In the genomic region with DNA sequence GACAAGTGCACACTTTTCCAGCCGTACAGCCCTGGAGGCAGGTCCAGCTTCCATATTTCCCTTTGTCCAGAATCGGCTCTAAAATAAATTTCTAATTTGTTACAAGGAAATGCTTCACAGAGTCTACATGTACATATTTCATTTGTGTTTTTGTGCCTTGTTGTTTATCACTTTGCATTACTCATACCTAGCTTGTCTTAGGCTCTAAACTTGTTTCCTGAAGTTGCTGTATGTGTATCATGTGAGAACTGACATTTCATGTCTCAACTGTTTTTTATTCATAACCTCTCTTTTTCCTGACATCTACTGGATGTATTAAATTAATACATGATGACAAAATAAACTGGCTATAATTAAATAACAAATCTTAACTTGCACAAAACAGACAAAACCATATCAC, we compare ENCODE assay signal across 18 cellular contexts. TPM values are rescaled to one million over a fixed set of nuclear protein-coding genes. Genes with fewer than 3 reads are reported as not detected.
DNase-seq lines count a peak whose midpoint lies in the region; ATAC-seq and TF ChIP-seq lines count a peak whose summit lies in the region.
"Had no signal": no experiment of that assay in that cellular context is flagged by ENCODE, and none has a peak within 500 bp of the region (broad histone marks: within the 10 kb centered on the region; RNA-seq: fewer than 3 reads in every experiment).

No MANE protein-coding gene starts in this region.

- no peaks in the 10 kb centered on the region for H3K27me3 ChIP-seq in heart right ventricle
- no peaks in the 10 kb centered on the region for H3K27me3 ChIP-seq in neutrophil
- no peaks in the 10 kb centered on the region for H3K27me3 ChIP-seq in subcutaneous abdominal adipose tissue (ENCODE audit: control insufficient read depth in 5 of 5, insufficient read depth in 4 of 5, low read length in 5 of 5)
- H3K27me3 ChIP-seq: BLaER1 treated with 17β-estradiol and CSF1 and Interleukin-3, amounts not matched to agents 10 nM and 100 nM had no signal

- peak overlapping the region; percentile 66 for H3K27ac Mint-ChIP-seq in endothelial cell (ENCODE audit: unreplicated experiment)
- H3K27ac Mint-ChIP-seq: CD4-positive, alpha-beta T cell had no signal

- no peak overlapping the region for H3K9ac ChIP-seq in subcutaneous abdominal adipose tissue (ENCODE audit: low read length in 5 of 5)
- H3K9ac ChIP-seq: BLaER1 treated with 17β-estradiol and CSF1 and Interleukin-3, amounts not matched to agents 10 nM and 100 nM had no signal

- H3K4me3 Mint-ChIP-seq in endothelial cell (ENCODE audit: unreplicated experiment) = peak overlapping the region; percentile 63
- H3K4me3 Mint-ChIP-seq: CD4-positive, alpha-beta T cell had no signal

- peaks cover 1% of the 10 kb centered on the region for H3K27me3 Mint-ChIP-seq in endothelial cell (ENCODE audit: unreplicated experiment)

- DNase-seq in heart right ventricle (no peak), Right ventricle myocardium inferior (ENCODE audit: missing footprints) (no peak), endothelial cell (ENCODE audit: low spot score) (no peak), caudate nucleus (lab: John Stamatoyannopoulos, UW) (no peak), NCI-H1417 (lab: John Stamatoyannopoulos, UW) (no peak)
- DNase-seq: CD4-positive, alpha-beta T cell; NCI-H1105 treated with DMSO at 0.1 percent for 48 hours; NCI-H2029 treated with DMSO at 0.1 percent for 48 hours; NCI-H526 treated with DMSO at 0.1 percent for 48 hours; RPMI8226; SHP77 had no signal

- TF ChIP-seq CTCF in heart right ventricle (IDR thresholded peaks at IDR 0.05) (no peak), endothelial cell (IDR thresholded peaks at IDR 0.05; ENCODE audit: unreplicated experiment) (no peak), neutrophil (IDR thresholded peaks at IDR 0.05) (no peak)

- H3K4me1 Mint-ChIP-seq in endothelial cell (ENCODE audit: unreplicated experiment) = peaks cover 58% of the 10 kb centered on the region

- ATAC-seq in heart right ventricle (no peak), Right ventricle myocardium inferior (no peak), GM21786 (IDR thresholded peaks at IDR 0.05; ENCODE audit: unreplicated experiment) (no peak)

- 79 to 88% methylated on average over 2 of the region's 2 CpGs for WGBS in heart right ventricle, 2 donors

- H3K4me1 ChIP-seq in heart right ventricle = peaks cover 0 to 56% (median 16%) of the 10 kb centered on the region in 9 donors
- H3K4me1 ChIP-seq in neutrophil (ENCODE audit: control insufficient read depth in 1 of 2, insufficient read depth in 1 of 2, low read depth in 1 of 2, low read length in 1 of 2) = peaks cover 58 to 60% of the 10 kb centered on the region in 2 experiments
- H3K4me1 ChIP-seq in subcutaneous abdominal adipose tissue (ENCODE audit: control insufficient read depth in 5 of 5, insufficient read depth in 5 of 5, low read length in 5 of 5) = peaks cover 0 to 16% (median 0%) of the 10 kb centered on the region in 5 donors

- peaks cover 50% of the 10 kb centered on the region for H3K36me3 Mint-ChIP-seq in endothelial cell (ENCODE audit: low read depth, unreplicated experiment)

- H3K36me3 ChIP-seq in heart right ventricle (peaks cover 0 to 5% (median 0%) of the 10 kb centered on the region in 9 donors), neutrophil (no peaks in the 10 kb centered on the region), subcutaneous abdominal adipose tissue (ENCODE audit: control insufficient read depth in 5 of 5, insufficient read depth in 5 of 5, low read length in 5 of 5) (no peaks in the 10 kb centered on the region)
- H3K36me3 ChIP-seq: BLaER1 treated with 17β-estradiol and CSF1 and Interleukin-3, amounts not matched to agents 10 nM and 100 nM had no signal

- intact Hi-C loops in heart right ventricle (cut with DNase I) = loop anchor here in 1 of 10 donors (10.0 kb wide), 1 partner anchor 391 kb away; a partner anchor contains a TSS
- intact Hi-C loops in Right ventricle myocardium inferior (cut with DNase I) = loop anchor here (10.0 kb wide), 1 partner anchor 81 kb away; no protein-coding TSS in a partner anchor

- H3K9me3 ChIP-seq in heart right ventricle (no peaks in the 10 kb centered on the region), neutrophil (no peaks in the 10 kb centered on the region), subcutaneous abdominal adipose tissue (ENCODE audit: control insufficient read depth in 5 of 5, low read length in 5 of 5) (no peaks in the 10 kb centered on the region)
- H3K9me3 ChIP-seq: BLaER1 treated with 17β-estradiol and CSF1 and Interleukin-3, amounts not matched to agents 10 nM and 100 nM had no signal

- H3K27ac ChIP-seq in heart right ventricle (peak overlapping the region; percentile 9 to 94 (median 62)), neutrophil (peak overlapping the region; percentile 75), subcutaneous abdominal adipose tissue (ENCODE audit: low read depth, low read length) (peak overlapping the region; percentile 32), caudate nucleus (ENCODE audit: low read depth, low read length) (no peak overlapping the region)
- H3K27ac ChIP-seq: BLaER1 treated with 17β-estradiol and CSF1 and Interleukin-3, amounts not matched to agents 10 nM and 100 nM had no signal

- no peak overlapping the region for H3K4me3 ChIP-seq in heart right ventricle
- H3K4me3 ChIP-seq in neutrophil (ENCODE audit: low read depth in 1 of 2, low read length in 1 of 2) = peak overlapping the region; percentile 6 to 28
- H3K4me3 ChIP-seq in subcutaneous abdominal adipose tissue (ENCODE audit: low read depth in 1 of 5, low read length in 5 of 5) = no peak overlapping the region
- H3K4me3 ChIP-seq: BLaER1 treated with 17β-estradiol and CSF1 and Interleukin-3, amounts not matched to agents 10 nM and 100 nM had no signal

- no peaks in the 10 kb centered on the region for H3K9me3 Mint-ChIP-seq in endothelial cell (ENCODE audit: unreplicated experiment)
- H3K9me3 Mint-ChIP-seq: CD4-positive, alpha-beta T cell had no signal

RNA-seq across cellular contexts. Expression of a gene that starts 7.5 kb away (rescaled TPM):
- total RNA-seq in heart right ventricle = 10 to 100 TPM; 10.8 to 26.4 (median 15.1) TPM
- polyA plus RNA-seq in heart right ventricle = 10 to 100 TPM; 17.2 to 38.2 TPM
- total RNA-seq in Right ventricle myocardium inferior = 27.3 TPM
- 88.6 TPM for total RNA-seq in endothelial cell (ENCODE audit: unreplicated experiment)
- total RNA-seq: A172; CD4-positive, alpha-beta T cell; HT-29 had no signal
- polyA plus RNA-seq: AG04450 had no signal

Comparison
In these comparisons a context has a peak if more than half of its experiments do, and no peak if none do; other contexts are left out.
1. H3K4me3 ChIP-seq: peak in neutrophil (2 of 2); none in heart right ventricle (0 of 10) and subcutaneous abdominal adipose tissue (0 of 5).